ENCODE assay signal across 26 cellular contexts in the genomic region with DNA sequence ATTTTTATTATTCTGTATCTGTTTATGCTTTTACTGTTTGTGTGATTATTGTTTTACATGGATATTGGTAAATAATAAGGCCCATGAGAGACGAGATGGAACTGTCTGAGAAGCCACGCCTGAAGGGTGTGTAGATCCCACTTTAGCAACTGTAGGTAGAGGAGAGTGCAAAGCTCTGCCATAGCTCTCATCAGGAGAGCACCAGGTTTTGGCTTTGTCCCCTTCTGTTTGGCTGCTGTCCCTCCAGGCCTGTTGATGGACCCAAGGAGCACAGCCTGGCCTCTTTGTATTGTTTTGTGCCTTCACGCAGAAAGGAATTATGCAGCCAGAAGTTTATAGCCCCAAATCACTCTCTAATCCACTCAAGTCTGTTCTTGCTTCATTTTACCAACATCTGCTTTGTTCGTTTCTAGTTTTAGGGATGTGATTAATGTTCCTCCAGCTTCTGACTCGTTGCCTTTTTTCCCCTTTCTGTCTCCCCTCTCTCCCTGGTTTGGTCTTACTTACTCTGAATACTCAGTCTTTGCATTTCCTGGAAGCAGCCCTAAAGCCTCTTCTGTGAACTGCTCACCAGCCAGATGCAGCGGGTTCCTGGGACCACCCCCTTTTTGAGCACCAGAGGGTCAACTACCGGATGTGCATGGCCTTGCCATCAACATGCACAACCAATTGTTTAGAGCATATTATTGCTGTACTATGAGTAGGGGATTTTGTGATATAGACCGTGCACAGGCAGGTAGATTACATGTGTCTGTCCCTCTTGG.
"Had no signal": no experiment of that assay in that cellular context is flagged by ENCODE, and none has a peak within 500 bp of the region (broad histone marks: within the 10 kb centered on the region; RNA-seq: fewer than 3 reads in every experiment).

No MANE protein-coding gene starts in this region.

- H3K36me3 Mint-ChIP-seq: activated naive CD4-positive, alpha-beta T cell treated with anti-CD3 and anti-CD28 coated beads, Interleukin-2, amount 50 U/mL, for 24 hours; natural killer cell had no signal

- H3K79me2 ChIP-seq: parathyroid adenoma had no signal

- H3K4me3 ChIP-seq: adrenal gland, ascending aorta, colonic mucosa, dorsolateral prefrontal cortex, left ventricle myocardium inferior, tibial artery had no signal

- H3K27me3 ChIP-seq: adrenal gland, ascending aorta, brain microvascular endothelial cell, colonic mucosa, dorsolateral prefrontal cortex, neutrophil, tibial artery had no signal

- H3K4me1 Mint-ChIP-seq: activated naive CD4-positive, alpha-beta T cell treated with anti-CD3 and anti-CD28 coated beads, Interleukin-2, amount 50 U/mL, for 24 hours; mesothelial cell of epicardium; natural killer cell had no signal

- H3K9me3 Mint-ChIP-seq: activated naive CD4-positive, alpha-beta T cell treated with anti-CD3 and anti-CD28 coated beads, Interleukin-2, amount 50 U/mL, for 24 hours; effector memory CD8-positive, alpha-beta T cell; natural killer cell; stimulated activated naive CD8-positive, alpha-beta T cell treated with anti-CD3 and anti-CD28 coated beads, Interleukin-15, Interleukin-2, amounts not matched to agents 100 ng/mL and 50 ng/mL, for 24 hours had no signal

- H3K27ac Mint-ChIP-seq: activated CD4-positive, alpha-beta T cell treated with anti-CD3 and anti-CD28 coated beads, Interleukin-2, amount 10 ng/mL, durations not matched to agents 24 days and 14 days; activated naive CD4-positive, alpha-beta T cell treated with anti-CD3 and anti-CD28 coated beads, Interleukin-2, amount 50 U/mL, for 24 hours; effector memory CD8-positive, alpha-beta T cell; mesothelial cell of epicardium; natural killer cell; stimulated activated naive CD8-positive, alpha-beta T cell treated with anti-CD3 and anti-CD28 coated beads, Interleukin-15, Interleukin-2, amounts not matched to agents 100 ng/mL and 50 ng/mL, for 24 hours had no signal

- H3K27ac ChIP-seq: adrenal gland, ascending aorta, brain microvascular endothelial cell, colonic mucosa, dorsolateral prefrontal cortex, left ventricle myocardium inferior, neutrophil, parathyroid adenoma, tibial artery, VCaP had no signal

- H3K4me1 ChIP-seq: adrenal gland, ascending aorta, colonic mucosa, left ventricle myocardium inferior, parathyroid adenoma, tibial artery had no signal

- DNase-seq: activated CD4-positive, alpha-beta T cell treated with anti-CD3 and anti-CD28 coated beads, Interleukin-2, amount 10 ng/mL, durations not matched to agents 24 days and 14 days; activated effector memory CD4-positive, alpha-beta T cell treated with anti-CD3 and anti-CD28 coated beads, Interleukin-2, amount 50 U/mL, for 16 hours; activated T-cell treated with anti-CD3 and anti-CD28 coated beads for 4 hours; adrenal gland; brain microvascular endothelial cell; colonic mucosa; effector memory CD8-positive, alpha-beta T cell; head of caudate nucleus; hypothalamus; left ventricle myocardium inferior; mammary epithelial cell; natural killer cell; right cardiac atrium; stimulated activated CD4-positive, alpha-beta T cell treated with anti-CD3 and anti-CD28 coated beads, Interleukin-12 subunit alpha, Interleukin-12 subunit beta, amount 100 ng/mL, for 4 hours; stimulated activated CD4-positive, alpha-beta T cell treated with anti-CD3 and anti-CD28 coated beads, Interleukin-4, amount 100 ng/mL, for 4 hours; tibial artery had no signal

- H3K27me3 Mint-ChIP-seq: activated naive CD4-positive, alpha-beta T cell treated with anti-CD3 and anti-CD28 coated beads, Interleukin-2, amount 50 U/mL, for 24 hours; effector memory CD8-positive, alpha-beta T cell; stimulated activated naive CD8-positive, alpha-beta T cell treated with anti-CD3 and anti-CD28 coated beads, Interleukin-15, Interleukin-2, amounts not matched to agents 100 ng/mL and 50 ng/mL, for 24 hours had no signal

- H2AFZ ChIP-seq: parathyroid adenoma had no signal

- H3K4me3 Mint-ChIP-seq: activated CD4-positive, alpha-beta T cell treated with anti-CD3 and anti-CD28 coated beads, Interleukin-2, amount 10 ng/mL, durations not matched to agents 24 days and 14 days; activated naive CD4-positive, alpha-beta T cell treated with anti-CD3 and anti-CD28 coated beads, Interleukin-2, amount 50 U/mL, for 24 hours; effector memory CD8-positive, alpha-beta T cell; mesothelial cell of epicardium; natural killer cell; stimulated activated naive CD8-positive, alpha-beta T cell treated with anti-CD3 and anti-CD28 coated beads, Interleukin-15, Interleukin-2, amounts not matched to agents 100 ng/mL and 50 ng/mL, for 24 hours had no signal

- H3K9me3 ChIP-seq: adrenal gland, ascending aorta, colonic mucosa, left ventricle myocardium inferior, neutrophil, tibial artery had no signal

- H3K36me3 ChIP-seq: adrenal gland, ascending aorta, brain microvascular endothelial cell, colonic mucosa, left ventricle myocardium inferior, neutrophil, tibial artery had no signal

- ATAC-seq: activated CD4-positive, CD25-positive, alpha-beta regulatory T cell treated with anti-CD3 and anti-CD28 coated beads, Interleukin-2, amount 50 U/mL, for 24 hours; effector memory CD8-positive, alpha-beta T cell; esophagus mucosa; natural killer cell; right cardiac atrium had no signal
